In the genomic region with DNA sequence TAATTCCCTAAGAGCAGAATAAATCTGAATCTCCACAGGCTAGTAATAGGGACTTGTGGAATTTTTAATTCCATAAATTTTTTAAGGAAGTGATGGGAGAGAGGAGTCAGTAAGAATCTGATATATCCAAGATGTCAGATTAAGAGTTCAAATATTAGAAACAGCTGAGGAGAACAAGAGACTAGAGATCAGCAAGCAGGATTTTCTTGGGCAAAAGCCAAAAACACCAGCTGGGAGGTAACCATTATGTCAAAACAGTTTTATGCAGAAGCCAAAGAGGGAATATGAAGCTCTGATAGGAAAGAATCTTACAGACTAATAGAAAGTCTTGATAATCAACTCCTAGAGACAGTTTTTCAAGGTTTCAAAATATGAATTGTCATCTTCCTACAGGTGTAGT, we compare ENCODE assay signal across 12 cellular contexts.
DNase-seq lines count a peak whose midpoint lies in the region; ATAC-seq lines count a peak whose summit lies in the region.
"Had no signal": no experiment of that assay in that cellular context is flagged by ENCODE, and none has a peak within 500 bp of the region (broad histone marks: within the 10 kb centered on the region; RNA-seq: fewer than 3 reads in every experiment).

No MANE protein-coding gene starts in this region.

- H3K4me1 Mint-ChIP-seq in naive thymus-derived CD4-positive, alpha-beta T cell: peaks cover 0 to 4% (median 0%) of the 10 kb centered on the region in 7 donors

- intact Hi-C loops in naive thymus-derived CD4-positive, alpha-beta T cell (cut with micrococcal nuclease): no loop called here

- CTCF ChIA-PET in naive thymus-derived CD4-positive, alpha-beta T cell (lab: Charles Lee): no interaction called here

- no peak for ATAC-seq in GM18861 (IDR thresholded peaks at IDR 0.05; ENCODE audit: unreplicated experiment)
- ATAC-seq in naive thymus-derived CD4-positive, alpha-beta T cell: no peak
- ATAC-seq: activated T-cell treated with anti-CD3 and anti-CD28 coated beads, Interleukin-2, amount 50 U/mL, for 4 hours had no signal

- no peaks in the 10 kb centered on the region for H3K9me3 ChIP-seq in naive thymus-derived CD4-positive, alpha-beta T cell (ENCODE audit: control insufficient read depth in 2 of 3, low read length in 3 of 3)
- H3K9me3 ChIP-seq: prostate gland had no signal

- H3K4me3 Mint-ChIP-seq in naive thymus-derived CD4-positive, alpha-beta T cell: no peak overlapping the region
- H3K4me3 Mint-ChIP-seq: activated T-cell treated with anti-CD3 and anti-CD28 coated beads, Interleukin-2, amount 50 U/mL, for 4 hours; T-helper 2 cell treated with Interferon-gamma antibody and Interleukin-4, amounts not matched to agents 5 μg/mL and 100 μg/mL, for 36 hours had no signal

- H3K27ac ChIP-seq in naive thymus-derived CD4-positive, alpha-beta T cell (ENCODE audit: low read depth, low read length): no peak overlapping the region
- H3K27ac ChIP-seq: prostate gland had no signal

- no peaks in the 10 kb centered on the region for H3K27me3 ChIP-seq in naive thymus-derived CD4-positive, alpha-beta T cell (ENCODE audit: control insufficient read depth in 2 of 2, insufficient read depth in 2 of 2, low read length in 2 of 2)

- H3K4me1 ChIP-seq in naive thymus-derived CD4-positive, alpha-beta T cell (ENCODE audit: control insufficient read depth in 2 of 2, insufficient read depth in 2 of 2, low read length in 2 of 2): no peaks in the 10 kb centered on the region
- H3K4me1 ChIP-seq: prostate gland had no signal

- peak; percentile 40 for DNase-seq in COLO668 (lab: John Stamatoyannopoulos, UW; ENCODE audit: unreplicated experiment)
- peak; percentile 44 for DNase-seq in NCI-H128 (lab: John Stamatoyannopoulos, UW; ENCODE audit: unreplicated experiment)
- peak; percentile 39 for DNase-seq in RPMI8226
- peak; percentile 37 for DNase-seq in hepatic stellate cell (ENCODE audit: low spot score)
- DNase-seq in activated T-cell treated with anti-CD3 and anti-CD28 coated beads, Interleukin-2, amount 50 U/mL, for 1 hour: no peak
- DNase-seq in activated CD8-positive, alpha-beta memory T cell treated with anti-CD3 and anti-CD28 coated beads, Interleukin-2, amount 50 U/mL, for 4 hours: no peak
- no peak for DNase-seq in naive thymus-derived CD4-positive, alpha-beta T cell
- DNase-seq: activated T-cell treated with anti-CD3 and anti-CD28 coated beads, Interleukin-2, amount 50 U/mL, for 4 hours; NCI-H226 had no signal

- no peak overlapping the region for H3K27ac Mint-ChIP-seq in naive thymus-derived CD4-positive, alpha-beta T cell
- H3K27ac Mint-ChIP-seq: T-helper 2 cell treated with Interferon-gamma antibody and Interleukin-4, amounts not matched to agents 5 μg/mL and 100 μg/mL, for 36 hours had no signal

- H3K9me3 Mint-ChIP-seq in naive thymus-derived CD4-positive, alpha-beta T cell: peaks cover 0 to 1% (median 0%) of the 10 kb centered on the region in 11 donors
- H3K9me3 Mint-ChIP-seq: activated T-cell treated with anti-CD3 and anti-CD28 coated beads, Interleukin-2, amount 50 U/mL, for 4 hours; T-helper 2 cell treated with Interferon-gamma antibody and Interleukin-4, amounts not matched to agents 5 μg/mL and 100 μg/mL, for 36 hours had no signal

- POLR2A ChIA-PET in naive thymus-derived CD4-positive, alpha-beta T cell (lab: Charles Lee): no interaction called here

- peaks cover 0 to 5% (median 0%) of the 10 kb centered on the region in 5 donors for H3K27me3 Mint-ChIP-seq in naive thymus-derived CD4-positive, alpha-beta T cell

- H3K4me3 ChIP-seq in naive thymus-derived CD4-positive, alpha-beta T cell (ENCODE audit: low read length): no peak overlapping the region
- H3K4me3 ChIP-seq: prostate gland had no signal

- no peaks in the 10 kb centered on the region for H3K36me3 ChIP-seq in naive thymus-derived CD4-positive, alpha-beta T cell (ENCODE audit: control insufficient read depth in 2 of 3, insufficient read depth in 3 of 3, low read length in 3 of 3)
- H3K36me3 ChIP-seq: prostate gland had no signal

- H3K36me3 Mint-ChIP-seq in naive thymus-derived CD4-positive, alpha-beta T cell: no peaks in the 10 kb centered on the region

Comparison
In these comparisons a context has a peak if more than half of its experiments do, and no peak if none do; other contexts are left out.
1. DNase-seq: peak in COLO668 (single experiment), NCI-H128 (single experiment), RPMI8226 (single experiment) and hepatic stellate cell (single experiment); none in activated T-cell treated with anti-CD3 and anti-CD28 coated beads, Interleukin-2, amount 50 U/mL, for 1 hour (single experiment), activated CD8-positive, alpha-beta memory T cell treated with anti-CD3 and anti-CD28 coated beads, Interleukin-2, amount 50 U/mL, for 4 hours (single experiment) and naive thymus-derived CD4-positive, alpha-beta T cell (0 of 9).